In genomic region chr6:163146036-163146435, GRCh38 we compare ENCODE assay signal across 22 cellular contexts.
"Had no signal": no experiment of that assay in that cellular context is flagged by ENCODE, and none has a peak within 500 bp of the region (broad histone marks: within the 10 kb centered on the region; RNA-seq: fewer than 3 reads in every experiment).

No MANE protein-coding gene starts in this region.

- H3K27ac ChIP-seq: adrenal gland, epithelial cell of prostate, heart right ventricle, prostate gland, right atrium auricular region, thoracic aorta, upper lobe of right lung, WERI-Rb-1 had no signal

- H3K4me3 Mint-ChIP-seq: activated T-helper 1 cell treated with anti-CD3 and anti-CD28 coated beads, Interleukin-12 subunit alpha, Interleukin-12 subunit beta, Interleukin-2, Interleukin-4 antibody, amounts not matched to agents 30 ng/mL and 10 ng/mL and 1 ng/mL, durations not matched to agents 14 hours and 24 hours and 36 hours; brain; endodermal cell; memory B cell; naive thymus-derived CD8-positive, alpha-beta T cell; stimulated activated naive CD8-positive, alpha-beta T cell treated with anti-CD3 and anti-CD28 coated beads, Interleukin-15, amount 100 ng/mL, for 72 hours had no signal

- H3K36me3 Mint-ChIP-seq: activated naive CD4-positive, alpha-beta T cell treated with anti-CD3 and anti-CD28 coated beads, Interleukin-2, amount 50 U/mL, for 72 hours; brain; memory B cell; naive thymus-derived CD8-positive, alpha-beta T cell had no signal

- H3K27me3 Mint-ChIP-seq: brain had no signal

- H3K4me3 ChIP-seq: adrenal gland, heart right ventricle, prostate gland, right atrium auricular region, thoracic aorta, upper lobe of right lung had no signal

- ATAC-seq: activated naive CD4-positive, alpha-beta T cell treated with anti-CD3 and anti-CD28 coated beads, Interleukin-2, amount 50 U/mL, for 72 hours; heart right ventricle; naive thymus-derived CD8-positive, alpha-beta T cell; stimulated activated naive CD8-positive, alpha-beta T cell treated with anti-CD3 and anti-CD28 coated beads, Interleukin-15, amount 100 ng/mL, for 72 hours; upper lobe of right lung had no signal

- H3K9me3 Mint-ChIP-seq: activated naive CD4-positive, alpha-beta T cell treated with anti-CD3 and anti-CD28 coated beads, Interleukin-2, amount 50 U/mL, for 72 hours; activated T-helper 1 cell treated with anti-CD3 and anti-CD28 coated beads, Interleukin-12 subunit alpha, Interleukin-12 subunit beta, Interleukin-2, Interleukin-4 antibody, amounts not matched to agents 30 ng/mL and 10 ng/mL and 1 ng/mL, durations not matched to agents 14 hours and 24 hours and 36 hours; endodermal cell; memory B cell; stimulated activated naive CD8-positive, alpha-beta T cell treated with anti-CD3 and anti-CD28 coated beads, Interleukin-15, amount 100 ng/mL, for 72 hours had no signal

- DNase-seq: activated CD4-positive, alpha-beta T cell treated with anti-CD3 and anti-CD28 coated beads for 1 hour; activated gamma-delta T cell treated with Interleukin-2 at 50 U/mL for 16 hours; adrenal gland; caudate nucleus; endodermal cell; heart right ventricle; kidney glomerular epithelial cell; naive thymus-derived CD8-positive, alpha-beta T cell; stimulated activated CD4-positive, alpha-beta T cell treated with anti-CD3 and anti-CD28 coated beads, Interleukin-2, amount 100 ng/mL, for 48 hours; stimulated activated naive CD8-positive, alpha-beta T cell treated with anti-CD3 and anti-CD28 coated beads, Interleukin-15, amount 100 ng/mL, for 72 hours; SW 1271; T-helper 2 cell; upper lobe of right lung; WERI-Rb-1 had no signal

- H3K9me3 ChIP-seq: adrenal gland, heart right ventricle, prostate gland, right atrium auricular region, thoracic aorta, upper lobe of right lung had no signal

- H3K27ac Mint-ChIP-seq: activated naive CD4-positive, alpha-beta T cell treated with anti-CD3 and anti-CD28 coated beads, Interleukin-2, amount 50 U/mL, for 72 hours; activated T-helper 1 cell treated with anti-CD3 and anti-CD28 coated beads, Interleukin-12 subunit alpha, Interleukin-12 subunit beta, Interleukin-2, Interleukin-4 antibody, amounts not matched to agents 30 ng/mL and 10 ng/mL and 1 ng/mL, durations not matched to agents 14 hours and 24 hours and 36 hours; endodermal cell; memory B cell; naive thymus-derived CD8-positive, alpha-beta T cell; stimulated activated naive CD8-positive, alpha-beta T cell treated with anti-CD3 and anti-CD28 coated beads, Interleukin-15, amount 100 ng/mL, for 72 hours had no signal

- H3K4me1 Mint-ChIP-seq: endodermal cell; memory B cell; naive thymus-derived CD8-positive, alpha-beta T cell; stimulated activated naive CD8-positive, alpha-beta T cell treated with anti-CD3 and anti-CD28 coated beads, Interleukin-15, amount 100 ng/mL, for 72 hours had no signal

- H3K27me3 ChIP-seq: adrenal gland, heart right ventricle, right atrium auricular region, upper lobe of right lung had no signal
